19 cellular contexts compared by ENCODE assay signal in the genomic region with DNA sequence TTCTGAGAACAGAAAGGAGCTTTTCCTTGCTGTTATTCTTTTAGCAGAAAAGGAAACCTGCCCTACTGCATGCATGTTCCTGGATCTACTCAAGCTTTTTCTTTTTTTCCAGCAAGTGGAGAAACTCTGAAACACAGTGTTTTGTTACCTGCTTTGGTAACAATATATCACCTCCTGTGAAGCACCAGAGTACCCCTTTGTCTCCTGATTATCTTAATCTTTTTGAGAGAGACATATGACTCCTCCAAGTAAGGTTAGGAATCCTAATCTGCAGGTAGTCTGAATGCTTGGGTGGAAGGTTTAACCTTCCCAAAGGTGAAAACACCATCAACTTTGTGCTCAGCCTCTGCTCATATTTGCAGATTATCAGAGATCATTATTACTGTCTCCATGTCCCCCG.
DNase-seq lines count a peak whose midpoint lies in the region; ATAC-seq, FAIRE-seq and TF ChIP-seq lines count a peak whose summit lies in the region.
"Had no signal": no experiment of that assay in that cellular context is flagged by ENCODE, and none has a peak within 500 bp of the region (broad histone marks: within the 10 kb centered on the region; RNA-seq: fewer than 3 reads in every experiment).

No MANE protein-coding gene starts in this region.

- dilution Hi-C loops in endothelial cell of umbilical vein (cut with MboI; ENCODE audit: extremely low pct_ligation_motif_present, low sequenced_read_pairs) = no loop called here

- peak overlapping the region; percentile 31 for H3K4me2 ChIP-seq in A549
- no peak overlapping the region for H3K4me2 ChIP-seq in PC-3 (ENCODE audit: low read length)
- peak overlapping the region; percentile 1 for H3K4me2 ChIP-seq in endothelial cell of umbilical vein (ENCODE audit: insufficient read depth, low read length)
- no peak overlapping the region for H3K4me2 ChIP-seq in mesenchymal stem cell (ENCODE audit: low read length, poor library complexity, severe bottlenecking)

- H2BK120ac ChIP-seq in mesenchymal stem cell (ENCODE audit: low read depth, low read length) = no peak overlapping the region

- H3K27ac Mint-ChIP-seq in nephron = peak overlapping the region; percentile 28 to 80 (median 61)
- H3K27ac Mint-ChIP-seq: T-helper 1 cell treated with Interleukin-12 subunit alpha and Interleukin-12 subunit beta and Interleukin-4 antibody, amounts not matched to agents 30 μg/mL and 1 μg/mL, for 36 hours had no signal

- WGBS in A549 (ENCODE audit: missing lambda C conversion rate) = 91% methylated on average over 1 of the region's 1 CpG
- WGBS in mesenchymal stem cell = no CpG with 5 or more reads among the region's 1 CpG

- peaks cover 3% of the 10 kb centered on the region for H3K79me1 ChIP-seq in mesenchymal stem cell (replicated peaks; ENCODE audit: low read length, poor library complexity, severe bottlenecking)

- H2BK5ac ChIP-seq in mesenchymal stem cell (ENCODE audit: low read depth, low read length, poor library complexity, severe bottlenecking) = no peak overlapping the region

- H3K4me1 ChIP-seq in A549 = peaks cover 20% of the 10 kb centered on the region
- peaks cover 6% of the 10 kb centered on the region; the same call in 1 of the 2 replicates for H3K4me1 ChIP-seq in PC-3 (ENCODE audit: insufficient read depth, low read length)
- H3K4me1 ChIP-seq in endothelial cell of umbilical vein (ENCODE audit: control insufficient read depth, extremely low read depth, insufficient read depth, low read length) = peaks cover 19% of the 10 kb centered on the region
- peaks cover 2% of the 10 kb centered on the region for H3K4me1 ChIP-seq in mesenchymal stem cell (ENCODE audit: control insufficient read depth, insufficient read depth, low read depth, low read length)

- H3K27me3 Mint-ChIP-seq in nephron (ENCODE audit: low read depth) = no peaks in the 10 kb centered on the region
- H3K27me3 Mint-ChIP-seq: IgD-negative memory B cell had no signal

- peaks cover 34% of the 10 kb centered on the region for H3K4me1 Mint-ChIP-seq in nephron

- H3K9ac ChIP-seq in PC-3 (ENCODE audit: low read length) (no peak overlapping the region), endothelial cell of umbilical vein (replicated peaks; ENCODE audit: extremely low read depth, insufficient read depth, low read length) (no peak overlapping the region), mesenchymal stem cell (ENCODE audit: low read length) (no peak overlapping the region)

- H2BK15ac ChIP-seq in mesenchymal stem cell (ENCODE audit: low read depth, poor library complexity, severe bottlenecking) = no peak overlapping the region

- no peak overlapping the region for H2AFZ ChIP-seq in PC-3 (ENCODE audit: low read length)
- H2AFZ ChIP-seq in endothelial cell of umbilical vein (ENCODE audit: low read depth, low read length) = no peak overlapping the region
- H2AFZ ChIP-seq in mesenchymal stem cell (ENCODE audit: low read depth, low read length) = no peak overlapping the region

- BruUV-seq in PC-3 (replicated peaks; lab: Mats Ljungman, UMichigan) = no TSS peak
- BruUV-seq in endothelial cell of umbilical vein (replicated peaks; lab: Mats Ljungman, UMichigan) = no TSS peak

- no peaks in the 10 kb centered on the region for H4K20me1 ChIP-seq in PC-3 (ENCODE audit: low read length)
- no peaks in the 10 kb centered on the region for H4K20me1 ChIP-seq in endothelial cell of umbilical vein (replicated peaks; ENCODE audit: control insufficient read depth, extremely low read depth, insufficient read depth, low read length)

- no peak for DNase-seq in A549 (ENCODE audit: low read depth in 1 of 2, low spot score in 1 of 2)
- no peak for DNase-seq in PC-3
- DNase-seq in endothelial cell of umbilical vein (ENCODE audit: low read depth, low spot score) = no peak
- DNase-seq in mesenchymal stem cell = no peak
- no peak for DNase-seq in GM10266 (ENCODE audit: extremely low spot score)
- DNase-seq in Right ventricle myocardium inferior (ENCODE audit: missing footprints) = no peak
- DNase-seq: activated CD4-positive, alpha-beta T cell treated with anti-CD3 and anti-CD28 coated beads, Interleukin-2, amount 50 U/mL, for 1 hour; activated CD8-positive, alpha-beta memory T cell treated with anti-CD3 and anti-CD28 coated beads, Interleukin-2, amount 50 U/mL, for 48 hours; activated gamma-delta T cell; left lung; NCI-H774; right cardiac atrium had no signal

- H3K27ac ChIP-seq in A549 (no peak overlapping the region), PC-3 (ENCODE audit: low read length) (0 out of 2 replicates have a peak overlapping the region, but pooled peaks have one; percentile 1), endothelial cell of umbilical vein (ENCODE audit: insufficient read depth, low read depth, low read length) (peak overlapping the region; percentile 20), mesenchymal stem cell (ENCODE audit: low read length, poor library complexity, severe bottlenecking) (no peak overlapping the region)
- H3K27ac ChIP-seq: left lung had no signal

- no peak for TF ChIP-seq EP300 in A549 (IDR thresholded peaks at IDR 0.05)

- TF ChIP-seq RAD21 in A549 (conservative IDR thresholded peaks at IDR 0.05 in 1 of 2, IDR thresholded peaks at IDR 0.05 in 1 of 2) = no peak

- H3K36me3 Mint-ChIP-seq in nephron (ENCODE audit: low read depth) = peaks cover under 1% of the 10 kb centered on the region
- H3K36me3 Mint-ChIP-seq: IgD-negative memory B cell had no signal

- H3K4ac ChIP-seq in mesenchymal stem cell (ENCODE audit: low read depth in 1 of 2, low read length in 2 of 2) = no peak overlapping the region

- CTCF ChIA-PET in A549 (lab: Yijun Ruan, JAX) (no interaction called here), PC-3 (lab: Charles Lee) (no interaction called here), endothelial cell of umbilical vein (lab: Charles Lee) (interaction anchor here (1.0 to 2.1 kb wide), 7 partner anchors 8 to 257 kb away, joined by 3 to 13 read pairs (median 6); no protein-coding TSS in a partner anchor)

- no peak for TF ChIP-seq CTCF in A549 (IDR thresholded peaks at IDR 0.05)
- TF ChIP-seq CTCF in PC-3 (conservative IDR thresholded peaks at IDR 0.05; ENCODE audit: low read depth, low read length) = no peak
- TF ChIP-seq CTCF in endothelial cell of umbilical vein (IDR thresholded peaks at IDR 0.05; ENCODE audit: extremely low read depth in 1 of 2, insufficient read depth in 1 of 2, low read depth in 1 of 2, low read length in 2 of 2) = no peak
- no peak for TF ChIP-seq CTCF in nephron (IDR thresholded peaks at IDR 0.05; ENCODE audit: unreplicated experiment in 3 of 3)
- no peak for TF ChIP-seq CTCF in GM10266 (IDR thresholded peaks at IDR 0.05; ENCODE audit: control insufficient read depth, insufficient read depth, low read depth, missing control alignments)

- no peaks in the 10 kb centered on the region for H3K9me2 ChIP-seq in PC-3 (replicated peaks; ENCODE audit: low read length)

- FAIRE-seq in A549 (lab: Jason Lieb, UNC) (no peak), endothelial cell of umbilical vein (lab: Jason Lieb, UNC) (no peak)
- FAIRE-seq: A204.1, urothelium cell line had no signal

- 0 out of 2 replicates have a peak, but pooled peaks cover 4% of the 10 kb centered on the region for H3K27me3 ChIP-seq in PC-3 (ENCODE audit: low read length)
- no peaks in the 10 kb centered on the region for H3K27me3 ChIP-seq in endothelial cell of umbilical vein (ENCODE audit: control insufficient read depth in 2 of 2, insufficient read depth in 2 of 2, low read length in 2 of 2)
- no peaks in the 10 kb centered on the region for H3K27me3 ChIP-seq in mesenchymal stem cell (ENCODE audit: control insufficient read depth in 1 of 2, insufficient read depth in 1 of 2, low read length in 2 of 2)
- H3K27me3 ChIP-seq: left lung had no signal

- H3K79me2 ChIP-seq in PC-3 (ENCODE audit: low read length) (no peaks in the 10 kb centered on the region), endothelial cell of umbilical vein (ENCODE audit: control insufficient read depth, insufficient read depth, low read length) (peaks cover 12% of the 10 kb centered on the region)

- intact Hi-C loops in PC-3 (cut with micrococcal nuclease) = no loop called here
- intact Hi-C loops in endothelial cell of umbilical vein (cut with micrococcal nuclease) = no loop called here
- intact Hi-C loops in Right ventricle myocardium inferior (cut with DNase I) = no loop called here

- H4K91ac ChIP-seq in mesenchymal stem cell (ENCODE audit: low read length) = no peak overlapping the region

- no peaks in the 10 kb centered on the region for H3F3A ChIP-seq in PC-3 (ENCODE audit: low read length, unreplicated experiment)

- H3K23ac ChIP-seq in mesenchymal stem cell (ENCODE audit: low read length in 2 of 2) = no peak overlapping the region

- H3K9me3 ChIP-seq in A549 (no peaks in the 10 kb centered on the region), PC-3 (ENCODE audit: low read length) (no peaks in the 10 kb centered on the region), endothelial cell of umbilical vein (replicated peaks; ENCODE audit: control insufficient read depth, insufficient read depth, low read length) (no peaks in the 10 kb centered on the region), mesenchymal stem cell (ENCODE audit: control insufficient read depth, low read length) (no peaks in the 10 kb centered on the region)
- H3K9me3 ChIP-seq: left lung had no signal

- H3K36me3 ChIP-seq in PC-3 (ENCODE audit: low read depth, low read length) = no peaks in the 10 kb centered on the region
- no peaks in the 10 kb centered on the region for H3K36me3 ChIP-seq in endothelial cell of umbilical vein (ENCODE audit: control insufficient read depth in 2 of 2, extremely low read depth in 1 of 2, insufficient read depth in 2 of 2, low read length in 2 of 2)
- no peaks in the 10 kb centered on the region for H3K36me3 ChIP-seq in mesenchymal stem cell (ENCODE audit: control insufficient read depth in 1 of 2, insufficient read depth in 2 of 2, low read depth in 1 of 2, low read length in 2 of 2)
- H3K36me3 ChIP-seq: left lung had no signal

- no peak overlapping the region for H2AK5ac ChIP-seq in mesenchymal stem cell (ENCODE audit: low read length, severe bottlenecking)

- POLR2A ChIA-PET in A549 (lab: Yijun Ruan, JAX) (no interaction called here), PC-3 (lab: Charles Lee; ENCODE audit: unreplicated experiment) (no interaction called here), endothelial cell of umbilical vein (lab: Charles Lee) (no interaction called here)

- H2BK12ac ChIP-seq in mesenchymal stem cell (ENCODE audit: low read length in 2 of 2) = no peak overlapping the region

- H3K4me3 Mint-ChIP-seq in nephron = peak overlapping the region in 1 of 3 experiments; percentile 21
- H3K4me3 Mint-ChIP-seq: T-helper 1 cell treated with Interleukin-12 subunit alpha and Interleukin-12 subunit beta and Interleukin-4 antibody, amounts not matched to agents 30 μg/mL and 1 μg/mL, for 36 hours had no signal

- peaks cover 4% of the 10 kb centered on the region for H3K9me1 ChIP-seq in endothelial cell of umbilical vein (replicated peaks; ENCODE audit: control insufficient read depth, extremely low read depth, insufficient read depth, low read length)

- ATAC-seq in A549 (peak; percentile 29 to 50; a peak in 4 of 6 replicates), PC-3 (no peak), HG03196 (IDR thresholded peaks at IDR 0.05; ENCODE audit: unreplicated experiment) (no peak), Right ventricle myocardium inferior (no peak)
- ATAC-seq: esophagus mucosa, right cardiac atrium had no signal

- no peaks in the 10 kb centered on the region for H3K9me3 Mint-ChIP-seq in nephron
- H3K9me3 Mint-ChIP-seq: IgD-negative memory B cell; T-helper 1 cell treated with Interleukin-12 subunit alpha and Interleukin-12 subunit beta and Interleukin-4 antibody, amounts not matched to agents 30 μg/mL and 1 μg/mL, for 36 hours had no signal

- H3K4me3 ChIP-seq in A549 (no peak overlapping the region), PC-3 (ENCODE audit: low read length) (no peak overlapping the region), endothelial cell of umbilical vein (replicated peaks in 1 of 3; ENCODE audit: insufficient read depth in 1 of 3, low read depth in 1 of 3, low read length in 3 of 3) (no peak overlapping the region), mesenchymal stem cell (ENCODE audit: insufficient read depth in 1 of 2, low read depth in 1 of 2, low read length in 2 of 2) (no peak overlapping the region)
- H3K4me3 ChIP-seq: left lung had no signal

- no peak overlapping the region for H3K18ac ChIP-seq in mesenchymal stem cell (ENCODE audit: low read depth in 1 of 2, low read length in 2 of 2)

- TF ChIP-seq POLR2A in A549 (IDR thresholded peaks at IDR 0.05; ENCODE audit: low read length) = no peak
- no peak for TF ChIP-seq POLR2A in endothelial cell of umbilical vein (IDR thresholded peaks at IDR 0.05; ENCODE audit: low read depth, low read length)

- no peak overlapping the region for H4K8ac ChIP-seq in mesenchymal stem cell (ENCODE audit: low read length)

- no peak overlapping the region for H3K14ac ChIP-seq in mesenchymal stem cell (ENCODE audit: low read length in 2 of 2)

Comparison
In these comparisons a context has a peak if more than half of its experiments do, and no peak if none do; other contexts are left out.
1. ATAC-seq: peak in A549 (2 of 2); none in PC-3 (single experiment), HG03196 (single experiment) and Right ventricle myocardium inferior (single experiment).
2. H3K27ac ChIP-seq: peak in PC-3 (single experiment) and endothelial cell of umbilical vein (single experiment); none in A549 (0 of 2) and mesenchymal stem cell (single experiment).
3. H3K4me2 ChIP-seq: peak in A549 (single experiment) and endothelial cell of umbilical vein (single experiment); none in PC-3 (single experiment) and mesenchymal stem cell (single experiment).